Comparison of ENCODE assay signal across 8 cellular contexts in genomic region chr2:113138428-113139322, GRCh38. TPM values are rescaled to one million over a fixed set of nuclear protein-coding genes. Genes with fewer than 3 reads are reported as not detected.
DNase-seq lines count a peak whose midpoint lies in the region; ATAC-seq and TF ChIP-seq lines count a peak whose summit lies in the region.

No MANE protein-coding gene starts in this region.

- no peaks in the 10 kb centered on the region for H3K27me3 Mint-ChIP-seq in activated T-cell treated with anti-CD3 and anti-CD28 coated beads, Interleukin-2, amount 50 U/mL, for 72 hours (ENCODE audit: low read depth)

- no peak overlapping the region for H3K4me3 ChIP-seq in AG09309 (ENCODE audit: control insufficient read depth, low read depth, low read length)

- peak; percentile 81 to 82 for ATAC-seq in activated T-cell treated with anti-CD3 and anti-CD28 coated beads, Interleukin-2, amount 50 U/mL, for 72 hours (replicated peaks in 1 of 2)
- ATAC-seq in omental fat pad (ENCODE audit: low FRiP score) = peak; percentile 77
- no peak for ATAC-seq in GM18505 (IDR thresholded peaks at IDR 0.05; ENCODE audit: unreplicated experiment)

- peak overlapping the region; percentile 57 to 66 for H3K4me3 Mint-ChIP-seq in activated T-cell treated with anti-CD3 and anti-CD28 coated beads, Interleukin-2, amount 50 U/mL, for 72 hours

- TF ChIP-seq CTCF in AG09309 (IDR thresholded peaks at IDR 0.05; ENCODE audit: control insufficient read depth, insufficient read depth, low read depth, low read length, missing control alignments) = peak; percentile 73
- peak; percentile 75 for TF ChIP-seq CTCF in GM12873 (IDR thresholded peaks at IDR 0.05; ENCODE audit: insufficient read depth, low read depth, low read length, missing control alignments)
- TF ChIP-seq CTCF in omental fat pad (IDR thresholded peaks at IDR 0.05) = peak in 1 of 3 donors; percentile 29

- H3K4me1 Mint-ChIP-seq in activated T-cell treated with anti-CD3 and anti-CD28 coated beads, Interleukin-2, amount 50 U/mL, for 72 hours (ENCODE audit: low read depth) = peaks cover 37% of the 10 kb centered on the region

- H3K36me3 Mint-ChIP-seq in activated T-cell treated with anti-CD3 and anti-CD28 coated beads, Interleukin-2, amount 50 U/mL, for 72 hours (ENCODE audit: insufficient read depth in 2 of 2) = no peaks in the 10 kb centered on the region

- peak overlapping the region; percentile 45 for H3K27ac Mint-ChIP-seq in activated T-cell treated with anti-CD3 and anti-CD28 coated beads, Interleukin-2, amount 50 U/mL, for 72 hours

- DNase-seq in AG09309 (ENCODE audit: low read depth) (peak; percentile 29), HPDE6-E6E7 (ENCODE audit: extremely low spot score) (peak; percentile 44), NOMO-1 treated with dmso at 0.1 percent for 144 hours (lab: John Stamatoyannopoulos, UW; ENCODE audit: unreplicated experiment) (peak; percentile 17), fibroblast of the conjunctiva (ENCODE audit: low read depth) (peak; percentile 57), omental fat pad (ENCODE audit: low spot score) (no peak)
- peak; percentile 59 to 80 for DNase-seq in activated T-cell treated with anti-CD3 and anti-CD28 coated beads, Interleukin-2, amount 50 U/mL, for 72 hours

- TF ChIP-seq POLR2A in GM18505 (IDR thresholded peaks at IDR 0.05; ENCODE audit: borderline replicate concordance, extremely low read depth, insufficient read depth, insufficient read length) = no peak

- no peaks in the 10 kb centered on the region for H3K9me3 Mint-ChIP-seq in activated T-cell treated with anti-CD3 and anti-CD28 coated beads, Interleukin-2, amount 50 U/mL, for 72 hours

RNA-seq across cellular contexts. Expression of gene IL1RN, which starts 11.3 kb away (rescaled TPM):
- total RNA-seq in activated T-cell treated with anti-CD3 and anti-CD28 coated beads, Interleukin-2, amount 50 U/mL, for 72 hours = 10 to 100 TPM; 18.5 to 44.3 TPM
- 100 to 1,000 TPM in 1 of 4 donors, 1 to 10 TPM in 3; 4.8 to 114 (median 7.1) TPM for total RNA-seq in omental fat pad

RNA-seq across cellular contexts. Expression of gene PSD4, which starts 35.1 kb away (rescaled TPM):
- 100 to 1,000 TPM; 174 to 200 TPM for total RNA-seq in activated T-cell treated with anti-CD3 and anti-CD28 coated beads, Interleukin-2, amount 50 U/mL, for 72 hours
- total RNA-seq in omental fat pad = 10 to 100 TPM in 3 of 4 donors, 1 to 10 TPM in 1; 6.3 to 27.6 (median 13.1) TPM

Comparison
In these comparisons a context has a peak if more than half of its experiments do, and no peak if none do; other contexts are left out.
1. RNA of gene PSD4, which starts 35.1 kb away (total RNA-seq): 174 to 200 TPM in activated T-cell treated with anti-CD3 and anti-CD28 coated beads, Interleukin-2, amount 50 U/mL, for 72 hours; 6.3 to 27.6 TPM in omental fat pad; every median in the first group is over 4 times any median in the second.